In genomic region chr6:52724406-52725121, GRCh38 we compare ENCODE assay signal across 1 cellular context.
TF ChIP-seq lines count a peak whose summit lies in the region.

No MANE protein-coding gene starts in this region.

TF ChIP-seq in HepG2, 621 proteins besides CTCF, POLR2A, EP300 and RAD21 (continued from another document and continues in another):
- TF ChIP-seq ZNF615 (CRISPR knock-in tag; IDR thresholded peaks at IDR 0.05; ENCODE audit: borderline replicate concordance): no peak
- no peak for TF ChIP-seq RFX5 (IDR thresholded peaks at IDR 0.05; ENCODE audit: low read depth, low read length)
- no peak for TF ChIP-seq ZSCAN25 (CRISPR knock-in tag; IDR thresholded peaks at IDR 0.05)
- TF ChIP-seq RBFOX2 (IDR thresholded peaks at IDR 0.05; ENCODE audit: low read depth, low read length): no peak
- no peak for TF ChIP-seq RAD51 (IDR thresholded peaks at IDR 0.05; ENCODE audit: borderline replicate concordance)
- TF ChIP-seq KMT2B (CRISPR knock-in tag; IDR thresholded peaks at IDR 0.05): no peak
- no peak for TF ChIP-seq ZNF724P (CRISPR knock-in tag; IDR thresholded peaks at IDR 0.05; ENCODE audit: borderline replicate concordance)
- TF ChIP-seq, protein P1, sequence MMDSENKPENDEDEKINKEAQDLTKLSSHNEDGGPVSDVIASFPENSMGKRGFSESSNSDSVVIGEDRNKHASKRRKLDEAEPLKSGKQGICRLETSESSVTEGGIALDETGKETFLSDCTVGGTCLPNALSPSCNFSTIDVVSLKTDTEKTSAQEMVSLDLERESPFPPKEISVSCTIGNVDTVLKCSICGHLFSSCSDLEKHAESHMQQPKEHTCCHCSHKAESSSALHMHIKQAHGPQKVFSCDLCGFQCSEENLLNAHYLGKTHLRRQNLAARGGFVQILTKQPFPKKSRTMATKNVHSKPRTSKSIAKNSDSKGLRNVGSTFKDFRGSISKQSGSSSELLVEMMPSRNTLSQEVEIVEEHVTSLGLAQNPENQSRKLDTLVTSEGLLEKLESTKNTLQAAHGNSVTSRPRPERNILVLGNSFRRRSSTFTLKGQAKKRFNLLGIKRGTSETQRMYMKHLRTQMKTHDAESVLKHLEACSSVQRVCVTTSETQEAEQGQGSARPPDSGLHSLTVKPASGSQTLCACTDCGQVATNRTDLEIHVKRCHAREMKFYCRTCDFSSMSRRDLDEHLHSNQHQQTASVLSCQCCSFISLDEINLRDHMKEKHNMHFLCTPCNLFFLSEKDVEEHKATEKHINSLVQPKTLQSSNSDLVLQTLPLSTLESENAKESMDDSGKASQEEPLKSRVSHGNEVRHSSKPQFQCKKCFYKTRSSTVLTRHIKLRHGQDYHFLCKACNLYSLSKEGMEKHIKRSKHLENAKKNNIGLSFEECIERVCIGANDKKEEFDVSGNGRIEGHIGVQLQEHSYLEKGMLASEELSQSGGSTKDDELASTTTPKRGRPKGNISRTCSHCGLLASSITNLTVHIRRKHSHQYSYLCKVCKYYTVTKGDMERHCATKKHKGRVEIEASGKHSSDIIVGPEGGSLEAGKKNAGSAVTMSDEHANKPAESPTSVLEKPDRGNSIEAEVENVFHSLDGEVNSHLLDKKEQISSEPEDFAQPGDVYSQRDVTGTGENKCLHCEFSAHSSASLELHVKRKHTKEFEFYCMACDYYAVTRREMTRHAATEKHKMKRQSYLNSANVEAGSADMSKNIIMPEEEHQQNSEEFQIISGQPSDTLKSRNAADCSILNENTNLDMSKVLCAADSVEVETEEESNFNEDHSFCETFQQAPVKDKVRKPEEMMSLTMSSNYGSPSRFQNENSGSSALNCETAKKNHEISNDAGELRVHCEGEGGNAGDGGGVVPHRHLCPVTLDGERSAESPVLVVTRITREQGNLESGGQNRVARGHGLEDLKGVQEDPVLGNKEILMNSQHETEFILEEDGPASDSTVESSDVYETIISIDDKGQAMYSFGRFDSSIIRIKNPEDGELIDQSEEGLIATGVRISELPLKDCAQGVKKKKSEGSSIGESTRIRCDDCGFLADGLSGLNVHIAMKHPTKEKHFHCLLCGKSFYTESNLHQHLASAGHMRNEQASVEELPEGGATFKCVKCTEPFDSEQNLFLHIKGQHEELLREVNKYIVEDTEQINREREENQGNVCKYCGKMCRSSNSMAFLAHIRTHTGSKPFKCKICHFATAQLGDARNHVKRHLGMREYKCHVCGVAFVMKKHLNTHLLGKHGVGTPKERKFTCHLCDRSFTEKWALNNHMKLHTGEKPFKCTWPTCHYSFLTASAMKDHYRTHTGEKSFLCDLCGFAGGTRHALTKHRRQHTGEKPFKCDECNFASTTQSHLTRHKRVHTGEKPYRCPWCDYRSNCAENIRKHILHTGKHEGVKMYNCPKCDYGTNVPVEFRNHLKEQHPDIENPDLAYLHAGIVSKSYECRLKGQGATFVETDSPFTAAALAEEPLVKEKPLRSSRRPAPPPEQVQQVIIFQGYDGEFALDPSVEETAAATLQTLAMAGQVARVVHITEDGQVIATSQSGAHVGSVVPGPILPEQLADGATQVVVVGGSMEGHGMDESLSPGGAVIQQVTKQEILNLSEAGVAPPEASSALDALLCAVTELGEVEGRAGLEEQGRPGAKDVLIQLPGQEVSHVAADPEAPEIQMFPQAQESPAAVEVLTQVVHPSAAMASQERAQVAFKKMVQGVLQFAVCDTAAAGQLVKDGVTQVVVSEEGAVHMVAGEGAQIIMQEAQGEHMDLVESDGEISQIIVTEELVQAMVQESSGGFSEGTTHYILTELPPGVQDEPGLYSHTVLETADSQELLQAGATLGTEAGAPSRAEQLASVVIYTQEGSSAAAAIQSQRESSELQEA (CRISPR knock-in tag; IDR thresholded peaks at IDR 0.05; ENCODE audit: not compliant biosample characterization): no peak
- TF ChIP-seq PLRG1 (conservative IDR thresholded peaks at IDR 0.05): no peak
- no peak for TF ChIP-seq TMF1 (CRISPR knock-in tag; IDR thresholded peaks at IDR 0.05; ENCODE audit: low read depth)
- TF ChIP-seq GLMP (CRISPR knock-in tag; IDR thresholded peaks at IDR 0.05; ENCODE audit: borderline replicate concordance): no peak
- TF ChIP-seq ZNF777 (CRISPR knock-in tag; IDR thresholded peaks at IDR 0.05): no peak
- TF ChIP-seq MIXL1 (CRISPR knock-in tag; IDR thresholded peaks at IDR 0.05): peak; percentile 61; the same call in 1 of the 2 replicates
- peak; percentile 58; the same call in 1 of the 2 replicates for TF ChIP-seq ZNF124 (CRISPR knock-in tag; IDR thresholded peaks at IDR 0.05)
- no peak for TF ChIP-seq ZNF607 (CRISPR knock-in tag; IDR thresholded peaks at IDR 0.05; ENCODE audit: borderline replicate concordance)
- TF ChIP-seq MTA1 (CRISPR knock-in tag; IDR thresholded peaks at IDR 0.05; ENCODE audit: borderline replicate concordance): no peak; the same call in 1 of the 2 replicates
- TF ChIP-seq GTF3A (CRISPR knock-in tag; conservative IDR thresholded peaks at IDR 0.05): no peak
- no peak for TF ChIP-seq MXI1 (IDR thresholded peaks at IDR 0.05; ENCODE audit: borderline replicate concordance, low read depth, low read length)
- peak; percentile 93; the same call in 1 of the 2 replicates for TF ChIP-seq ZNF704 (CRISPR knock-in tag; IDR thresholded peaks at IDR 0.05; ENCODE audit: borderline replicate concordance)
- TF ChIP-seq, protein P2, sequence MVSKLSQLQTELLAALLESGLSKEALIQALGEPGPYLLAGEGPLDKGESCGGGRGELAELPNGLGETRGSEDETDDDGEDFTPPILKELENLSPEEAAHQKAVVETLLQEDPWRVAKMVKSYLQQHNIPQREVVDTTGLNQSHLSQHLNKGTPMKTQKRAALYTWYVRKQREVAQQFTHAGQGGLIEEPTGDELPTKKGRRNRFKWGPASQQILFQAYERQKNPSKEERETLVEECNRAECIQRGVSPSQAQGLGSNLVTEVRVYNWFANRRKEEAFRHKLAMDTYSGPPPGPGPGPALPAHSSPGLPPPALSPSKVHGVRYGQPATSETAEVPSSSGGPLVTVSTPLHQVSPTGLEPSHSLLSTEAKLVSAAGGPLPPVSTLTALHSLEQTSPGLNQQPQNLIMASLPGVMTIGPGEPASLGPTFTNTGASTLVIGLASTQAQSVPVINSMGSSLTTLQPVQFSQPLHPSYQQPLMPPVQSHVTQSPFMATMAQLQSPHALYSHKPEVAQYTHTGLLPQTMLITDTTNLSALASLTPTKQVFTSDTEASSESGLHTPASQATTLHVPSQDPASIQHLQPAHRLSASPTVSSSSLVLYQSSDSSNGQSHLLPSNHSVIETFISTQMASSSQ (IDR thresholded peaks at IDR 0.05; ENCODE audit: low read depth): no peak; the same call in 1 of the 2 replicates
- TF ChIP-seq, protein P2 (CRISPR knock-in tag; IDR thresholded peaks at IDR 0.05; ENCODE audit: borderline replicate concordance): peak; percentile 48; the same call in 1 of the 2 replicates
- TF ChIP-seq FOXC1 (CRISPR knock-in tag; IDR thresholded peaks at IDR 0.05; ENCODE audit: borderline replicate concordance): 0 out of 2 replicates have a peak, but pooled peaks have one; percentile 16
- no peak for TF ChIP-seq FOXP1 (IDR thresholded peaks at IDR 0.05)
- no peak for TF ChIP-seq FOXP1 (CRISPR knock-in tag; IDR thresholded peaks at IDR 0.05)
- TF ChIP-seq MTA3 (CRISPR knock-in tag; IDR thresholded peaks at IDR 0.05): no peak
- TF ChIP-seq HOXA5 (CRISPR knock-in tag; IDR thresholded peaks at IDR 0.05): peak; percentile 71
- no peak for TF ChIP-seq NAIF1 (CRISPR knock-in tag; IDR thresholded peaks at IDR 0.05; ENCODE audit: borderline replicate concordance)
- TF ChIP-seq MED8 (CRISPR knock-in tag; IDR thresholded peaks at IDR 0.05; ENCODE audit: insufficient replicate concordance): no peak
- TF ChIP-seq ZNF292 (CRISPR knock-in tag; IDR thresholded peaks at IDR 0.05; ENCODE audit: borderline replicate concordance, low read depth): 0 out of 2 replicates have a peak, but pooled peaks have one; percentile 39
- TF ChIP-seq PRPF4 (IDR thresholded peaks at IDR 0.05; ENCODE audit: low read depth, low read length, poor library complexity, severe bottlenecking): no peak
- peak; percentile 53; the same call in 1 of the 2 replicates for TF ChIP-seq DPF2 (CRISPR knock-in tag; IDR thresholded peaks at IDR 0.05; ENCODE audit: borderline replicate concordance, low read depth)
- TF ChIP-seq, protein P3, sequence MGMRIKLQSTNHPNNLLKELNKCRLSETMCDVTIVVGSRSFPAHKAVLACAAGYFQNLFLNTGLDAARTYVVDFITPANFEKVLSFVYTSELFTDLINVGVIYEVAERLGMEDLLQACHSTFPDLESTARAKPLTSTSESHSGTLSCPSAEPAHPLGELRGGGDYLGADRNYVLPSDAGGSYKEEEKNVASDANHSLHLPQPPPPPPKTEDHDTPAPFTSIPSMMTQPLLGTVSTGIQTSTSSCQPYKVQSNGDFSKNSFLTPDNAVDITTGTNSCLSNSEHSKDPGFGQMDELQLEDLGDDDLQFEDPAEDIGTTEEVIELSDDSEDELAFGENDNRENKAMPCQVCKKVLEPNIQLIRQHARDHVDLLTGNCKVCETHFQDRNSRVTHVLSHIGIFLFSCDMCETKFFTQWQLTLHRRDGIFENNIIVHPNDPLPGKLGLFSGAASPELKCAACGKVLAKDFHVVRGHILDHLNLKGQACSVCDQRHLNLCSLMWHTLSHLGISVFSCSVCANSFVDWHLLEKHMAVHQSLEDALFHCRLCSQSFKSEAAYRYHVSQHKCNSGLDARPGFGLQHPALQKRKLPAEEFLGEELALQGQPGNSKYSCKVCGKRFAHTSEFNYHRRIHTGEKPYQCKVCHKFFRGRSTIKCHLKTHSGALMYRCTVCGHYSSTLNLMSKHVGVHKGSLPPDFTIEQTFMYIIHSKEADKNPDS (CRISPR knock-in tag; IDR thresholded peaks at IDR 0.05): no peak
- peak; percentile 95; the same call in 1 of the 2 replicates for TF ChIP-seq ZNF567 (CRISPR knock-in tag; IDR thresholded peaks at IDR 0.05; ENCODE audit: borderline replicate concordance)
- 0 out of 2 replicates have a peak, but pooled peaks have one; percentile 23 for TF ChIP-seq DNMT3B (CRISPR knock-in tag; conservative IDR thresholded peaks at IDR 0.05)
- no peak for TF ChIP-seq SRSF9 (IDR thresholded peaks at IDR 0.05; ENCODE audit: borderline replicate concordance, insufficient read depth, low read depth, low read length, poor library complexity, severe bottlenecking)
- TF ChIP-seq JUN (CRISPR knock-in tag; IDR thresholded peaks at IDR 0.05): peak; percentile 5; the same call in 1 of the 2 replicates
- 0 out of 2 replicates have a peak, but pooled peaks have one; percentile 23 for TF ChIP-seq KMT2A (CRISPR knock-in tag; IDR thresholded peaks at IDR 0.05)
- 0 out of 2 replicates have a peak, but pooled peaks have one; percentile 30 for TF ChIP-seq RCOR2 (CRISPR knock-in tag; IDR thresholded peaks at IDR 0.05)
- no peak for TF ChIP-seq ZNF232 (CRISPR knock-in tag; IDR thresholded peaks at IDR 0.05; ENCODE audit: borderline replicate concordance)
- TF ChIP-seq, protein P4, sequence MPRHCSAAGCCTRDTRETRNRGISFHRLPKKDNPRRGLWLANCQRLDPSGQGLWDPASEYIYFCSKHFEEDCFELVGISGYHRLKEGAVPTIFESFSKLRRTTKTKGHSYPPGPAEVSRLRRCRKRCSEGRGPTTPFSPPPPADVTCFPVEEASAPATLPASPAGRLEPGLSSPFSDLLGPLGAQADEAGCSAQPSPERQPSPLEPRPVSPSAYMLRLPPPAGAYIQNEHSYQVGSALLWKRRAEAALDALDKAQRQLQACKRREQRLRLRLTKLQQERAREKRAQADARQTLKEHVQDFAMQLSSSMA (CRISPR knock-in tag; IDR thresholded peaks at IDR 0.05): peak; percentile 17
- peak; percentile 60; the same call in 1 of the 2 replicates for TF ChIP-seq REPIN1 (CRISPR knock-in tag; IDR thresholded peaks at IDR 0.05; ENCODE audit: borderline replicate concordance, low read depth)
- TF ChIP-seq ZNF598 (CRISPR knock-in tag; IDR thresholded peaks at IDR 0.05; ENCODE audit: borderline replicate concordance): peak; percentile 79; the same call in 1 of the 2 replicates
- TF ChIP-seq SAP130 (CRISPR knock-in tag; IDR thresholded peaks at IDR 0.05; ENCODE audit: low read depth): peak; percentile 69
- no peak for TF ChIP-seq EED (CRISPR knock-in tag; IDR thresholded peaks at IDR 0.05)
- TF ChIP-seq, protein P5, sequence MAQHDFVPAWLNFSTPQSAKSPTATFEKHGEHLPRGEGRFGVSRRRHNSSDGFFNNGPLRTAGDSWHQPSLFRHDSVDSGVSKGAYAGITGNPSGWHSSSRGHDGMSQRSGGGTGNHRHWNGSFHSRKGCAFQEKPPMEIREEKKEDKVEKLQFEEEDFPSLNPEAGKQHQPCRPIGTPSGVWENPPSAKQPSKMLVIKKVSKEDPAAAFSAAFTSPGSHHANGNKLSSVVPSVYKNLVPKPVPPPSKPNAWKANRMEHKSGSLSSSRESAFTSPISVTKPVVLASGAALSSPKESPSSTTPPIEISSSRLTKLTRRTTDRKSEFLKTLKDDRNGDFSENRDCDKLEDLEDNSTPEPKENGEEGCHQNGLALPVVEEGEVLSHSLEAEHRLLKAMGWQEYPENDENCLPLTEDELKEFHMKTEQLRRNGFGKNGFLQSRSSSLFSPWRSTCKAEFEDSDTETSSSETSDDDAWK (CRISPR knock-in tag; IDR thresholded peaks at IDR 0.05): no peak
- no peak for TF ChIP-seq ARID2 (CRISPR knock-in tag; IDR thresholded peaks at IDR 0.05; ENCODE audit: borderline replicate concordance)
- TF ChIP-seq GABPA (IDR thresholded peaks at IDR 0.05; ENCODE audit: low read depth, low read length): no peak
- TF ChIP-seq GABPA (CRISPR knock-in tag; IDR thresholded peaks at IDR 0.05; ENCODE audit: low read depth): no peak
